Comparison of ENCODE assay signal across 2 cellular contexts in genomic region chr14:92622311-92622710, GRCh38.
TF ChIP-seq lines count a peak whose summit lies in the region.

No MANE protein-coding gene starts in this region.

TF ChIP-seq in HCT116, 20 proteins besides CTCF, POLR2A, EP300 and RAD21:
- no peak for TF ChIP-seq REST (IDR thresholded peaks at IDR 0.05; ENCODE audit: low read depth)
- TF ChIP-seq CBX3 (IDR thresholded peaks at IDR 0.05; ENCODE audit: low read depth): peak; percentile 63; the same call in 1 of the 2 replicates

TF ChIP-seq in IMR-90, 13 proteins besides CTCF, POLR2A, EP300 and RAD21:
- TF ChIP-seq ELK1 (IDR thresholded peaks at IDR 0.05; ENCODE audit: borderline replicate concordance, low read depth, low read length): no peak
- no peak for TF ChIP-seq MAZ (IDR thresholded peaks at IDR 0.05; ENCODE audit: borderline replicate concordance, low read depth, low read length)
- TF ChIP-seq MAFK (IDR thresholded peaks at IDR 0.05; ENCODE audit: low read depth, low read length): no peak
- TF ChIP-seq NFE2L2 (IDR thresholded peaks at IDR 0.05; ENCODE audit: low read depth, low read length): no peak
- no peak for TF ChIP-seq SMC3 (IDR thresholded peaks at IDR 0.05; ENCODE audit: low read depth, low read length)
- TF ChIP-seq USF2 (IDR thresholded peaks at IDR 0.05; ENCODE audit: low read depth, low read length): no peak
- no peak for TF ChIP-seq BHLHE40 (IDR thresholded peaks at IDR 0.05; ENCODE audit: low read depth, low read length)
- TF ChIP-seq FOS (IDR thresholded peaks at IDR 0.05; ENCODE audit: low read depth, low read length): no peak
- no peak for TF ChIP-seq MXI1 (IDR thresholded peaks at IDR 0.05; ENCODE audit: borderline replicate concordance, low read depth, low read length)
- no peak for TF ChIP-seq CEBPB (IDR thresholded peaks at IDR 0.05; ENCODE audit: low read depth, low read length)
- TF ChIP-seq RFX5 (IDR thresholded peaks at IDR 0.05; ENCODE audit: low read depth, low read length): no peak
- TF ChIP-seq CHD1 (IDR thresholded peaks at IDR 0.05; ENCODE audit: low read depth, low read length): no peak
- TF ChIP-seq RCOR1 (IDR thresholded peaks at IDR 0.05; ENCODE audit: insufficient replicate concordance, low read length): no peak
